In genomic region chr16:75296606-75297005, GRCh38 we compare ENCODE assay signal across 13 cellular contexts. TPM values are rescaled to one million over a fixed set of nuclear protein-coding genes. Genes with fewer than 3 reads are reported as not detected.
DNase-seq lines count a peak whose midpoint lies in the region; ATAC-seq, FAIRE-seq and TF ChIP-seq lines count a peak whose summit lies in the region.
"Had no signal": no experiment of that assay in that cellular context is flagged by ENCODE, and none has a peak within 500 bp of the region (broad histone marks: within the 10 kb centered on the region; RNA-seq: fewer than 3 reads in every experiment).

No MANE protein-coding gene starts in this region.

- TF ChIP-seq EP300 in HepG2 (IDR thresholded peaks at IDR 0.05; ENCODE audit: low read depth in 2 of 2, low read length in 2 of 2) = no peak
- TF ChIP-seq EP300 in HepG2 (CRISPR knock-in tag; IDR thresholded peaks at IDR 0.05; ENCODE audit: borderline replicate concordance) = no peak

- no peak for DNase-seq in right lobe of liver
- no peak for DNase-seq in HepG2 (ENCODE audit: low spot score)
- peak; percentile 51 to 70 for DNase-seq in cardiac fibroblast (ENCODE audit: low read depth in 2 of 2)
- DNase-seq in inferior parietal cortex (ENCODE audit: extremely low spot score) = peak; percentile 52
- peak; percentile 67 to 72 for DNase-seq in thyroid gland
- no peak for DNase-seq in iPS-NIHi7 (ENCODE audit: extremely low spot score)
- no peak for DNase-seq in SKM-1 (lab: John Stamatoyannopoulos, UW; ENCODE audit: unreplicated experiment)
- DNase-seq: ACHN, MM.1S, NCI-H524, occipital lobe had no signal

- H3K27ac ChIP-seq in right lobe of liver = no peak overlapping the region
- H3K27ac ChIP-seq in HepG2 (ENCODE audit: extremely low read length, insufficient read depth, low read length) = no peak overlapping the region
- H3K27ac ChIP-seq in thyroid gland = no peak overlapping the region
- H3K27ac ChIP-seq: VCaP had no signal

- no peak for TF ChIP-seq RAD21 in HepG2 (CRISPR knock-in tag; IDR thresholded peaks at IDR 0.05)

- no peaks in the 10 kb centered on the region for H3K27me3 ChIP-seq in right lobe of liver
- H3K27me3 ChIP-seq in HepG2 (ENCODE audit: control insufficient read depth in 1 of 2, insufficient read depth in 2 of 2, low read length in 2 of 2) = no peaks in the 10 kb centered on the region
- no peaks in the 10 kb centered on the region for H3K27me3 ChIP-seq in thyroid gland

- FAIRE-seq in HepG2 (lab: Jason Lieb, UNC) = no peak

- CTCF ChIA-PET in HepG2 (lab: Yijun Ruan, JAX; ENCODE audit: low intra/inter-chr PET ratio, low total read pairs) = no interaction called here

- no peaks in the 10 kb centered on the region for H4K20me1 ChIP-seq in HepG2 (ENCODE audit: insufficient read depth, low read length)

- TF ChIP-seq CTCF in right lobe of liver (IDR thresholded peaks at IDR 0.05) (no peak), HepG2 (CRISPR knock-in tag; IDR thresholded peaks at IDR 0.05) (no peak), cardiac fibroblast (IDR thresholded peaks at IDR 0.05; ENCODE audit: low read depth, low read length) (no peak), thyroid gland (IDR thresholded peaks at IDR 0.05) (no peak)

- no peak for TF ChIP-seq POLR2A in right lobe of liver (IDR thresholded peaks at IDR 0.05)
- no peak for TF ChIP-seq POLR2A in HepG2 (IDR thresholded peaks at IDR 0.05; ENCODE audit: insufficient read depth in 1 of 2, low read depth in 2 of 2, low read length in 2 of 2)
- no peak for TF ChIP-seq POLR2A in thyroid gland (IDR thresholded peaks at IDR 0.05)

- H3K36me3 ChIP-seq in right lobe of liver = peaks cover 0 to 28% (median 15%) of the 10 kb centered on the region in 4 donors
- peaks cover 44 to 96% of the 10 kb centered on the region in 2 experiments for H3K36me3 ChIP-seq in HepG2 (replicated peaks in 1 of 2; ENCODE audit: control insufficient read depth in 1 of 2, insufficient read depth in 2 of 2, low read length in 2 of 2)
- peaks cover 9 to 11% of the 10 kb centered on the region in 2 donors for H3K36me3 ChIP-seq in thyroid gland

- intact Hi-C loops in right lobe of liver (cut with DNase I) (no loop called here), HepG2 (cut with micrococcal nuclease; ENCODE audit: unreplicated experiment) (no loop called here), thyroid gland (cut with DNase I) (no loop called here)

- H3K9me3 ChIP-seq in right lobe of liver = no peaks in the 10 kb centered on the region
- no peaks in the 10 kb centered on the region for H3K9me3 ChIP-seq in HepG2 (ENCODE audit: low read length)
- H3K9me3 ChIP-seq in thyroid gland = no peaks in the 10 kb centered on the region

- no peak overlapping the region for H2AFZ ChIP-seq in HepG2 (ENCODE audit: low read length)

- no TSS peak for BruUV-seq in HepG2 (replicated peaks; lab: Mats Ljungman, UMichigan)

- in situ Hi-C loops in HepG2 (cut with HindIII; ENCODE audit: extremely low pct_ligation_motif_present, low pct_unique_long_range_greater_than_20kb) = no loop called here

- POLR2A ChIA-PET in HepG2 (lab: Yijun Ruan, JAX) = interaction anchor here (1.4 kb wide), 1 partner anchor 9 kb away, joined by 7 read pairs; no protein-coding TSS in a partner anchor

- no peak overlapping the region for H3K9ac ChIP-seq in HepG2 (ENCODE audit: insufficient read depth, low read depth, low read length)

- H3K79me2 ChIP-seq in HepG2 (ENCODE audit: insufficient read depth, low read length) = no peaks in the 10 kb centered on the region

- ATAC-seq in right lobe of liver (peak; percentile 60 to 72 (median 66)), HepG2 (no peak), HG03175 (IDR thresholded peaks at IDR 0.05; ENCODE audit: unreplicated experiment) (no peak)

- no peak overlapping the region for H3K4me3 ChIP-seq in right lobe of liver
- no peak overlapping the region for H3K4me3 ChIP-seq in HepG2 (replicated peaks in 1 of 3; ENCODE audit: insufficient read depth in 1 of 3, low read depth in 2 of 3, low read length in 3 of 3)
- H3K4me3 ChIP-seq in cardiac fibroblast (replicated peaks in 1 of 2; ENCODE audit: low read depth in 2 of 2, low read length in 2 of 2) = no peak overlapping the region
- no peak overlapping the region for H3K4me3 ChIP-seq in thyroid gland (replicated peaks in 1 of 3)

- H3K4me1 ChIP-seq in right lobe of liver (peaks cover 0 to 9% (median 0%) of the 10 kb centered on the region in 4 donors), HepG2 (ENCODE audit: insufficient read depth, low read length) (peaks cover 15% of the 10 kb centered on the region), thyroid gland (peaks cover 0 to 8% of the 10 kb centered on the region in 2 donors)

- no peak overlapping the region for H3K4me2 ChIP-seq in HepG2 (ENCODE audit: low read depth, low read length)

- 63% methylated on average over 1 of the region's 1 CpG for WGBS in right lobe of liver (ENCODE audit: insufficient coverage, low coverage, low lambda C conversion rate, missing lambda C conversion rate)
- 90% methylated on average over 1 of the region's 1 CpG for WGBS in HepG2 (ENCODE audit: low lambda C conversion rate)
- 32 to 54% methylated on average over 1 of the region's 1 CpG for WGBS in thyroid gland, 2 donors

TF ChIP-seq in HepG2, 621 proteins besides CTCF, POLR2A, EP300 and RAD21 (continues in another document):
- TF ChIP-seq ZBTB20 (CRISPR knock-in tag; IDR thresholded peaks at IDR 0.05; ENCODE audit: borderline replicate concordance, low read depth) (no peak), ZKSCAN1 (IDR thresholded peaks at IDR 0.05; ENCODE audit: low read length) (no peak)

RNA-seq across cellular contexts. Expression of gene BCAR1, which starts 45.2 kb away (rescaled TPM):
- total RNA-seq in right lobe of liver (100 to 1,000 TPM in 1 of 6 experiments, 10 to 100 TPM in 5; 29.2 to 108 (median 51.2) TPM), HepG2 (2016; rRNA removed; fragmentation: Illumina TruSeq; extraction: Trizol) (35.9 and 48.1 TPM in 2 replicates), thyroid gland (10 to 100 TPM; 51.1 to 89.9 (median 71.3) TPM)
- 13.1 and 14.5 TPM in 2 replicates for total RNA-seq in HepG2 (2016; cell fraction: cytosol; rRNA removed; fragmentation: Illumina TruSeq; extraction: Trizol; ENCODE audit: low read depth)
- total RNA-seq in HepG2 (2016; cell fraction: insoluble cytoplasmic fraction; rRNA removed; fragmentation: Illumina TruSeq; extraction: Trizol) = 33.1 and 51.1 TPM in 2 replicates
- 38.7 and 43.1 TPM in 2 replicates for total RNA-seq in HepG2 (2016; cell fraction: membrane; rRNA removed; fragmentation: Illumina TruSeq; extraction: Trizol)
- 38.1 and 45.0 TPM in 2 replicates for total RNA-seq in HepG2 (2016; cell fraction: nucleus; rRNA removed; fragmentation: Illumina TruSeq; extraction: Trizol)
- polyA plus RNA-seq in HepG2 (2011; rRNA removed) = 51.7 and 57.8 TPM in 2 replicates
- 31.6 and 53.3 TPM in 2 replicates for polyA plus RNA-seq in HepG2 (2011; cell fraction: cytosol; rRNA removed)
- polyA plus RNA-seq in HepG2 (2011; cell fraction: nucleus; rRNA removed) = 202 and 242 TPM in 2 replicates
- polyA plus RNA-seq in HepG2 (2012) = 39.6 and 65.3 TPM in 2 replicates
- polyA plus RNA-seq in HepG2 (2016; cell fraction: cytosol; fragmentation: Illumina TruSeq; extraction: Trizol; ENCODE audit: low read depth) = 13.2 and 13.9 TPM in 2 replicates
- polyA plus RNA-seq in HepG2 (2016; cell fraction: insoluble cytoplasmic fraction; fragmentation: Illumina TruSeq; extraction: Trizol; ENCODE audit: low read depth) = 47.9 and 56.1 TPM in 2 replicates
- polyA plus RNA-seq in HepG2 (2016; cell fraction: membrane; fragmentation: Illumina TruSeq; extraction: Trizol; ENCODE audit: low read depth) = 24.5 and 27.8 TPM in 2 replicates
- 68.9 and 74.0 TPM in 2 replicates for polyA plus RNA-seq in HepG2 (2016; cell fraction: nucleus; fragmentation: Illumina TruSeq; extraction: Trizol; ENCODE audit: insufficient read depth, low read depth)
- 35.0 and 120 TPM in 2 replicates for polyA minus RNA-seq in HepG2 (2011; rRNA and poly(A)+ RNA removed; ENCODE audit: low replicate concordance)
- polyA minus RNA-seq in HepG2 (2011; cell fraction: cytosol; rRNA and poly(A)+ RNA removed) = 32.5 and 33.4 TPM in 2 replicates
- polyA minus RNA-seq in HepG2 (2011; cell fraction: nucleus; rRNA and poly(A)+ RNA removed) = 77.6 and 107 TPM in 2 replicates

Comparison
In these comparisons a context has a peak if more than half of its experiments do, and no peak if none do; other contexts are left out.
1. ATAC-seq: peak in right lobe of liver (4 of 4); none in HepG2 (single experiment) and HG03175 (single experiment).
2. DNase-seq: peak in cardiac fibroblast (2 of 2), inferior parietal cortex (single experiment) and thyroid gland (2 of 2); none in right lobe of liver (0 of 3), HepG2 (single experiment), iPS-NIHi7 (single experiment) and SKM-1 (single experiment).